ENCODE assay signal across 8 cellular contexts in the genomic region with DNA sequence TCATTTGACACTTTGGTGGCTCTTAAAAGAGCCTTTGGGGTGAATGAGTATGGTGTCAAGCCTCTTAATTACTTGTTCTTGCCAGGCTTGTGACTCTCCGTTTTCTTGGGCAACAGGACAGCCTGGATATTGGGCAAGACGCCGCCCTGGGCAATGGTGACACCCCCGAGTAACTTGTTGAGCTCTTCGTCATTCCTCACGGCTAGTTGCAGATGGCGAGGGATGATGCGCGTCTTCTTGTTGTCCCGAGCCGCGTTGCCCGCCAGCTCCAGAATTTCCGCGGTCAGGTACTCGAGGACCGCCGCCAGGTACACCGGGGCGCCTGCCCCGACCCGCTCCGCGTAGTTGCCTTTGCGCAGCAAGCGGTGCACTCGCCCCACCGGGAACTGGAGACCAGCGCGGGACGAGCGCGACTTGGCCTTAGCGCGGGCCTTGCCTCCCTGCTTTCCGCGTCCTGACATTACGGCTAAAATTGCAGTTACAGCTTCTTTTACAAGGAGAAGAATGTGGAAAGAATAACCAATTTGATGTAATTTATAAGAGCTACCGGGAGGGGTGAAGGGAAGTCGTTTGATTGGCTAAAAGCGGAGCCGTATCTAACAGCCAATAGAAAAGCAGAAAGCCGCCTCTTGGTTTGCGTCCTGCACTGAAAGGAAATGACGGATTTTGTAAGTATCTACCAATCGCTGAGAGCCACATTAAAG. TPM values are rescaled to one million over a fixed set of nuclear protein-coding genes. Genes with fewer than 3 reads are reported as not detected.
DNase-seq lines count a peak whose midpoint lies in the region; ATAC-seq and TF ChIP-seq lines count a peak whose summit lies in the region.

No MANE protein-coding gene starts in this region.

- no peaks in the 10 kb centered on the region for H3K27me3 ChIP-seq in duodenal mucosa (ENCODE audit: control insufficient read depth in 1 of 2, insufficient read depth in 2 of 2, low read length in 2 of 2)
- H3K27me3 ChIP-seq in liver (ENCODE audit: control insufficient read depth in 4 of 4, insufficient read depth in 4 of 4, low read length in 3 of 4): no peaks in the 10 kb centered on the region

- DNase-seq in C1 segment of cervical spinal cord (lab: John Stamatoyannopoulos, UW): peak in 13 of 14 donors; percentile 17 to 98 (median 83)
- peak; percentile 100 for DNase-seq in NCI-H526 treated with DMSO at 0.1 percent for 48 hours (lab: John Stamatoyannopoulos, UW)
- DNase-seq in activated CD4-positive, alpha-beta T cell treated with anti-CD3 and anti-CD28 coated beads, Interleukin-2, amount 50 U/mL, for 1 hour: peak; percentile 58
- DNase-seq in stimulated activated CD4-positive, alpha-beta T cell treated with anti-CD3 and anti-CD28 coated beads, Interleukin-4, amount 100 ng/mL, for 1 hour: peak; percentile 51

- H3K4me1 ChIP-seq in duodenal mucosa (ENCODE audit: control insufficient read depth in 1 of 2, insufficient read depth in 2 of 2, low read length in 2 of 2): peaks cover 11 to 14% of the 10 kb centered on the region in 2 donors
- peaks cover 6 to 28% (median 15%) of the 10 kb centered on the region in 4 donors for H3K4me1 ChIP-seq in liver (ENCODE audit: control insufficient read depth in 4 of 4, insufficient read depth in 4 of 4, low read length in 3 of 4)

- H3K36me3 ChIP-seq in duodenal mucosa (ENCODE audit: control insufficient read depth in 1 of 2, insufficient read depth in 2 of 2, low read length in 2 of 2): no peaks in the 10 kb centered on the region
- no peaks in the 10 kb centered on the region for H3K36me3 ChIP-seq in liver (ENCODE audit: control insufficient read depth in 4 of 4, insufficient read depth in 3 of 4, low read depth in 1 of 4, low read length in 3 of 4)

- no peaks in the 10 kb centered on the region for H3K9me3 ChIP-seq in duodenal mucosa (ENCODE audit: control insufficient read depth in 1 of 2, low read length in 2 of 2)
- no peaks in the 10 kb centered on the region for H3K9me3 ChIP-seq in liver (ENCODE audit: control insufficient read depth in 4 of 4, low read length in 3 of 4)

- H3K4me3 ChIP-seq in duodenal mucosa (ENCODE audit: low read depth in 1 of 2, low read length in 2 of 2) (peak overlapping the region; percentile 75 to 80), liver (ENCODE audit: low read depth in 1 of 3, low read length in 3 of 3) (peak overlapping the region; percentile 60 to 82 (median 81))

- H3K9ac ChIP-seq in duodenal mucosa (ENCODE audit: low read depth in 1 of 2, low read length in 2 of 2) (peak overlapping the region; percentile 61 to 88), liver (ENCODE audit: low read depth in 1 of 2, low read length in 2 of 2) (peak overlapping the region; percentile 87 to 100)

- ATAC-seq in GM19372 (IDR thresholded peaks at IDR 0.05; ENCODE audit: low read depth, unreplicated experiment): peak; percentile 32
- ATAC-seq in HG03469 (IDR thresholded peaks at IDR 0.05; ENCODE audit: unreplicated experiment): peak; percentile 36

- no peak for TF ChIP-seq CTCF in liver (IDR thresholded peaks at IDR 0.05; ENCODE audit: low read depth, low read length, missing input control)

- no peak for TF ChIP-seq RAD21 in liver (IDR thresholded peaks at IDR 0.05)

- H3K27ac ChIP-seq in duodenal mucosa (ENCODE audit: low read depth, low read length) (peak overlapping the region; percentile 99), liver (ENCODE audit: low read depth in 1 of 2, low read length in 2 of 2) (peak overlapping the region; percentile 100)

- WGBS in liver: under 1% methylated on average over 46 of the region's 46 CpGs

TF ChIP-seq in liver, 16 proteins besides CTCF, POLR2A, EP300 and RAD21:
- TF ChIP-seq, protein P1, sequence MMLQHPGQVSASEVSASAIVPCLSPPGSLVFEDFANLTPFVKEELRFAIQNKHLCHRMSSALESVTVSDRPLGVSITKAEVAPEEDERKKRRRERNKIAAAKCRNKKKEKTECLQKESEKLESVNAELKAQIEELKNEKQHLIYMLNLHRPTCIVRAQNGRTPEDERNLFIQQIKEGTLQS (IDR thresholded peaks at IDR 0.05): peak; percentile 10
- TF ChIP-seq, protein P2, sequence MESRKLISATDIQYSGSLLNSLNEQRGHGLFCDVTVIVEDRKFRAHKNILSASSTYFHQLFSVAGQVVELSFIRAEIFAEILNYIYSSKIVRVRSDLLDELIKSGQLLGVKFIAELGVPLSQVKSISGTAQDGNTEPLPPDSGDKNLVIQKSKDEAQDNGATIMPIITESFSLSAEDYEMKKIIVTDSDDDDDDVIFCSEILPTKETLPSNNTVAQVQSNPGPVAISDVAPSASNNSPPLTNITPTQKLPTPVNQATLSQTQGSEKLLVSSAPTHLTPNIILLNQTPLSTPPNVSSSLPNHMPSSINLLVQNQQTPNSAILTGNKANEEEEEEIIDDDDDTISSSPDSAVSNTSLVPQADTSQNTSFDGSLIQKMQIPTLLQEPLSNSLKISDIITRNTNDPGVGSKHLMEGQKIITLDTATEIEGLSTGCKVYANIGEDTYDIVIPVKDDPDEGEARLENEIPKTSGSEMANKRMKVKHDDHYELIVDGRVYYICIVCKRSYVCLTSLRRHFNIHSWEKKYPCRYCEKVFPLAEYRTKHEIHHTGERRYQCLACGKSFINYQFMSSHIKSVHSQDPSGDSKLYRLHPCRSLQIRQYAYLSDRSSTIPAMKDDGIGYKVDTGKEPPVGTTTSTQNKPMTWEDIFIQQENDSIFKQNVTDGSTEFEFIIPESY (IDR thresholded peaks at IDR 0.05): peak; percentile 10
- TF ChIP-seq SP1 (IDR thresholded peaks at IDR 0.05): peak; percentile 73
- TF ChIP-seq MAX (IDR thresholded peaks at IDR 0.05): no peak
- peak; percentile 39 to 83 for TF ChIP-seq GABPA (IDR thresholded peaks at IDR 0.05 in 1 of 2, conservative IDR thresholded peaks at IDR 0.05 in 1 of 2)
- peak in 1 of 2 donors; percentile 34 for TF ChIP-seq EGR1 (IDR thresholded peaks at IDR 0.05; ENCODE audit: low read depth in 2 of 2)
- TF ChIP-seq, protein P3, sequence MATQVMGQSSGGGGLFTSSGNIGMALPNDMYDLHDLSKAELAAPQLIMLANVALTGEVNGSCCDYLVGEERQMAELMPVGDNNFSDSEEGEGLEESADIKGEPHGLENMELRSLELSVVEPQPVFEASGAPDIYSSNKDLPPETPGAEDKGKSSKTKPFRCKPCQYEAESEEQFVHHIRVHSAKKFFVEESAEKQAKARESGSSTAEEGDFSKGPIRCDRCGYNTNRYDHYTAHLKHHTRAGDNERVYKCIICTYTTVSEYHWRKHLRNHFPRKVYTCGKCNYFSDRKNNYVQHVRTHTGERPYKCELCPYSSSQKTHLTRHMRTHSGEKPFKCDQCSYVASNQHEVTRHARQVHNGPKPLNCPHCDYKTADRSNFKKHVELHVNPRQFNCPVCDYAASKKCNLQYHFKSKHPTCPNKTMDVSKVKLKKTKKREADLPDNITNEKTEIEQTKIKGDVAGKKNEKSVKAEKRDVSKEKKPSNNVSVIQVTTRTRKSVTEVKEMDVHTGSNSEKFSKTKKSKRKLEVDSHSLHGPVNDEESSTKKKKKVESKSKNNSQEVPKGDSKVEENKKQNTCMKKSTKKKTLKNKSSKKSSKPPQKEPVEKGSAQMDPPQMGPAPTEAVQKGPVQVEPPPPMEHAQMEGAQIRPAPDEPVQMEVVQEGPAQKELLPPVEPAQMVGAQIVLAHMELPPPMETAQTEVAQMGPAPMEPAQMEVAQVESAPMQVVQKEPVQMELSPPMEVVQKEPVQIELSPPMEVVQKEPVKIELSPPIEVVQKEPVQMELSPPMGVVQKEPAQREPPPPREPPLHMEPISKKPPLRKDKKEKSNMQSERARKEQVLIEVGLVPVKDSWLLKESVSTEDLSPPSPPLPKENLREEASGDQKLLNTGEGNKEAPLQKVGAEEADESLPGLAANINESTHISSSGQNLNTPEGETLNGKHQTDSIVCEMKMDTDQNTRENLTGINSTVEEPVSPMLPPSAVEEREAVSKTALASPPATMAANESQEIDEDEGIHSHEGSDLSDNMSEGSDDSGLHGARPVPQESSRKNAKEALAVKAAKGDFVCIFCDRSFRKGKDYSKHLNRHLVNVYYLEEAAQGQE (IDR thresholded peaks at IDR 0.05): peak; percentile 97
- no peak for TF ChIP-seq HNF4G (IDR thresholded peaks at IDR 0.05)
- peak; percentile 95 for TF ChIP-seq TAF1 (conservative IDR thresholded peaks at IDR 0.05)

RNA-seq across cellular contexts. Expression of gene BOLA1, which starts 11.8 kb away (rescaled TPM):
- total RNA-seq in liver: 10 to 100 TPM; 10.2 to 10.8 TPM
- polyA plus RNA-seq in liver: 10 to 100 TPM; 12.3 to 22.1 TPM

RNA-seq across cellular contexts. Expression of gene SV2A, which starts 30.0 kb away (rescaled TPM):
- under 1 TPM; 0.25 to 0.51 TPM for total RNA-seq in liver
- under 1 TPM; 0.13 to 0.23 TPM for polyA plus RNA-seq in liver

RNA-seq across cellular contexts. Expression of gene SF3B4, which starts 40.0 kb away (rescaled TPM):
- total RNA-seq in liver: 10 to 100 TPM in 1 of 2 donors, 1 to 10 TPM in 1; 6.3 to 10.1 TPM
- polyA plus RNA-seq in liver: 10 to 100 TPM; 15.0 to 16.6 TPM

RNA-seq across cellular contexts. Expression of gene MTMR11, which starts 49.1 kb away (rescaled TPM):
- total RNA-seq in liver: 1 to 10 TPM; 1.6 to 1.9 TPM
- polyA plus RNA-seq in liver: 1 to 10 TPM; 1.5 to 2.1 TPM

Comparison
In these comparisons a context has a peak if more than half of its experiments do, and no peak if none do; other contexts are left out.
1. Peak in every context shown above with its lines: DNase-seq, ATAC-seq, H3K4me3 ChIP-seq and H3K27ac ChIP-seq.